1 cellular context compared by ENCODE assay signal in genomic region chr1:23369335-23370013, GRCh38.
A peak's percentile ranks its signal among the peaks of the same experiment; 100 is the strongest.
TF ChIP-seq lines count a peak whose summit lies in the region.

ZNF436 (minus strand) TSS chr1:23369836; CDS start chr1:23368005, 1,831 bp downstream.

TF ChIP-seq in K562, 482 proteins besides CTCF, POLR2A, EP300 and RAD21 (continued from another document and continues in another):
- no peak for TF ChIP-seq RERE (CRISPR knock-in tag; IDR thresholded peaks at IDR 0.05; ENCODE audit: borderline replicate concordance)
- no peak; a peak in 2 of 4 replicates for TF ChIP-seq TEAD1 (CRISPR knock-in tag; IDR thresholded peaks at IDR 0.05)
- no peak for TF ChIP-seq GATAD2B (IDR thresholded peaks at IDR 0.05; ENCODE audit: borderline replicate concordance)
- no peak for TF ChIP-seq MAFG (tag; conservative IDR thresholded peaks at IDR 0.05)
- no peak for TF ChIP-seq NELFE (IDR thresholded peaks at IDR 0.05; ENCODE audit: insufficient read depth, insufficient read length)
- no peak; the same call in 1 of the 2 replicates for TF ChIP-seq TARDBP (IDR thresholded peaks at IDR 0.05)
- no peak for TF ChIP-seq MAX (CRISPR knock-in tag; IDR thresholded peaks at IDR 0.05)
- TF ChIP-seq THRA (IDR thresholded peaks at IDR 0.05) = no peak
- TF ChIP-seq SMARCE1 (IDR thresholded peaks at IDR 0.05) = peak; percentile 19
- no peak for TF ChIP-seq CREB5 (CRISPR knock-in tag; IDR thresholded peaks at IDR 0.05)
- TF ChIP-seq THAP7 (CRISPR knock-in tag; IDR thresholded peaks at IDR 0.05) = peak; percentile 66; the same call in 1 of the 2 replicates
- TF ChIP-seq ZBTB8A (IDR thresholded peaks at IDR 0.05; ENCODE audit: partially characterized antibody) = no peak
- no peak for TF ChIP-seq SRF (CRISPR knock-in tag; IDR thresholded peaks at IDR 0.05)
- TF ChIP-seq ZNF766 (CRISPR knock-in tag; conservative IDR thresholded peaks at IDR 0.05) = peak; percentile 67
- TF ChIP-seq SMARCB1 (IDR thresholded peaks at IDR 0.05; ENCODE audit: insufficient read length, low read depth) = peak; percentile 41
- TF ChIP-seq TCF7 (IDR thresholded peaks at IDR 0.05; ENCODE audit: borderline replicate concordance) = no peak
- TF ChIP-seq HMGXB4 (CRISPR knock-in tag; IDR thresholded peaks at IDR 0.05) = peak; percentile 31; the same call in 1 of the 2 replicates
- no peak for TF ChIP-seq STAT6 (CRISPR knock-in tag; IDR thresholded peaks at IDR 0.05)
- no peak for TF ChIP-seq ZNF584 (CRISPR knock-in tag; IDR thresholded peaks at IDR 0.05; ENCODE audit: low read depth)
- peak; percentile 70 for TF ChIP-seq PRDM10 (IDR thresholded peaks at IDR 0.05; ENCODE audit: partially characterized antibody)
- TF ChIP-seq HDAC3 (IDR thresholded peaks at IDR 0.05; ENCODE audit: borderline replicate concordance, partially characterized antibody) = no peak
- no peak for TF ChIP-seq TAF15 (IDR thresholded peaks at IDR 0.05; ENCODE audit: low read depth, low read length)
- TF ChIP-seq ZBTB1 (CRISPR knock-in tag; IDR thresholded peaks at IDR 0.05; ENCODE audit: borderline replicate concordance, low read depth) = peak; percentile 92
- peak; percentile 12 for TF ChIP-seq ARID1B (IDR thresholded peaks at IDR 0.05)
- peak; percentile 88 for TF ChIP-seq MEF2A (IDR thresholded peaks at IDR 0.05; ENCODE audit: control insufficient read depth, low read depth, low read length)
- peak; percentile 43 for TF ChIP-seq RNF2 (IDR thresholded peaks at IDR 0.05)
- TF ChIP-seq TBL1XR1 (IDR thresholded peaks at IDR 0.05; ENCODE audit: low read length in 2 of 2) = peak in 1 of 2 experiments; percentile 35; a peak in 1 of 4 replicates
- no peak for TF ChIP-seq GTF2B (IDR thresholded peaks at IDR 0.05; ENCODE audit: extremely low read depth, insufficient read length)
- TF ChIP-seq ZNF354B (CRISPR knock-in tag; IDR thresholded peaks at IDR 0.05) = no peak
- peak; percentile 78 for TF ChIP-seq CHD1 (IDR thresholded peaks at IDR 0.05; ENCODE audit: low read length)
- TF ChIP-seq ZNF717 (CRISPR knock-in tag; IDR thresholded peaks at IDR 0.05) = no peak
- TF ChIP-seq KHSRP (IDR thresholded peaks at IDR 0.05) = no peak
